Comparison of ENCODE assay signal across 8 cellular contexts in the genomic region with DNA sequence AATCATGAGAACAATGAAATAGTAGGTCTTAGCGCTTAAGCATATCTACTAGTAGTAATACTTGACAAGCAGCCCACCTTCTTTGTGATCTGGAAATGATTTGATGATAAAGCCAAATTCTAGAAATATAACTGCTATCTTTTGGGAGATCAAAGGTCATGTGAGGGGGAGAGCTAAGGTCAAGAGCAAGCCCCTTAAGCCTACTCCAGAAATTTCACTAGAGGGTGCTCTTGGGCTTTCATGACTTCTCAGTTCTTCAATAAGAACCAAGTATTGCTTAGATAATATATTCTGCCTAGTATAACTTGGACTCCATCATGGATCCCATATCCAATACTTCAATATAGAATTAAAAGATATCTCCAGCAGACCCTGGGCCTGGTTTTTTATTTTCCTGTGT.
A peak's percentile ranks its signal among the peaks of the same experiment; 100 is the strongest.
DNase-seq lines count a peak whose midpoint lies in the region; ATAC-seq and TF ChIP-seq lines count a peak whose summit lies in the region.

No MANE protein-coding gene starts in this region.

- CTCF ChIA-PET in HEK293 (lab: Yijun Ruan, JAX), result interaction anchor here (0.6 to 1.3 kb wide), 7 partner anchors 8 to 992 kb away, joined by 3 to 5 read pairs (median 3); no protein-coding TSS in a partner anchor

- no peaks in the 10 kb centered on the region for H3K4me1 ChIP-seq in HEK293 (ENCODE audit: control insufficient read depth, insufficient read depth, low read length)

- no peaks in the 10 kb centered on the region for H3K36me3 ChIP-seq in HEK293 (ENCODE audit: control insufficient read depth in 2 of 2, insufficient read depth in 1 of 2, low read length in 2 of 2)

- intact Hi-C loops in sciatic nerve (cut with DNase I), result no loop called here

- H3K4me3 ChIP-seq in HEK293 (ENCODE audit: low read depth, low read length), result no peak overlapping the region

- H3K27ac ChIP-seq in HEK293 (ENCODE audit: extremely low read depth, low read depth, low read length), result no peak overlapping the region

- H3K9me3 ChIP-seq in HEK293 (ENCODE audit: control insufficient read depth, insufficient read depth, low read depth, low read length), result no peaks in the 10 kb centered on the region

- peak; percentile 64 for ATAC-seq in sciatic nerve

- peak; percentile 42 for DNase-seq in NCI-H2029 (lab: John Stamatoyannopoulos, UW)
- no peak for DNase-seq in NCI-H2029 treated with DMSO at 0.1 percent for 48 hours (lab: John Stamatoyannopoulos, UW)
- DNase-seq in NCI-H146 (lab: John Stamatoyannopoulos, UW), result peak; percentile 84
- peak; percentile 30 to 34 for DNase-seq in SW 1271 (lab: John Stamatoyannopoulos, UW)
- DNase-seq in globus pallidus (ENCODE audit: low spot score), result peak; percentile 85
- no peak for DNase-seq in sciatic nerve (ENCODE audit: low spot score)
- DNase-seq in NCI-H187 treated with DMSO at 0.1 percent for 48 hours (lab: John Stamatoyannopoulos, UW), result no peak

- TF ChIP-seq CTCF in HEK293 (tag by site-specific recombination; IDR thresholded peaks at IDR 0.05), result no peak

- POLR2A ChIA-PET in HEK293 (lab: Yijun Ruan, JAX), result no interaction called here

TF ChIP-seq in HEK293, 187 proteins besides CTCF, POLR2A, EP300 and RAD21:
- no peak for TF ChIP-seq ZNF311 (tag by site-specific recombination; IDR thresholded peaks at IDR 0.05; ENCODE audit: borderline replicate concordance)
- no peak for TF ChIP-seq KLF1 (tag by site-specific recombination; IDR thresholded peaks at IDR 0.05)
- peak; percentile 56 for TF ChIP-seq ZNF654 (tag by site-specific recombination; IDR thresholded peaks at IDR 0.05; ENCODE audit: low read depth)

Comparison
In these comparisons a context has a peak if more than half of its experiments do, and no peak if none do; other contexts are left out.
1. DNase-seq: peak in NCI-H2029 (single experiment), NCI-H146 (single experiment), SW 1271 (2 of 2) and globus pallidus (single experiment); none in NCI-H2029 treated with DMSO at 0.1 percent for 48 hours (single experiment), sciatic nerve (single experiment) and NCI-H187 treated with DMSO at 0.1 percent for 48 hours (single experiment).